ENCODE assay signal across 8 cellular contexts in genomic region chr1:35568975-35569395, GRCh38. TPM values are rescaled to one million over a fixed set of nuclear protein-coding genes. Genes with fewer than 3 reads are reported as not detected.
DNase-seq lines count a peak whose midpoint lies in the region; ATAC-seq and TF ChIP-seq lines count a peak whose summit lies in the region.

No MANE protein-coding gene starts in this region.

- peaks cover 9% of the 10 kb centered on the region for H3K27me3 Mint-ChIP-seq in MCF 10A (ENCODE audit: insufficient read depth, unreplicated experiment)
- no peaks in the 10 kb centered on the region for H3K27me3 Mint-ChIP-seq in immature natural killer cell (ENCODE audit: low read depth in 3 of 3)

- H3K27ac Mint-ChIP-seq in MCF 10A (ENCODE audit: low read depth, unreplicated experiment) (no peak overlapping the region), immature natural killer cell (no peak overlapping the region)

- POLR2A ChIA-PET in MCF 10A (lab: Yijun Ruan, JAX), result interaction anchor here (0.8 to 3.0 kb wide), 7 partner anchors 13 to 201 kb away, joined by 3 to 26 read pairs (median 3); partner anchors contain the start of genes CLSPN, KIAA0319L and NCDN

- DNase-seq in activated gamma-delta T cell treated with Interleukin-2 at 50 U/mL for 16 hours, result peak; percentile 62
- DNase-seq in activated gamma-delta T cell (lab: John Stamatoyannopoulos, UW), result no peak
- peak; percentile 39 for DNase-seq in NCI-H2081 treated with DMSO at 0.1 percent for 48 hours (lab: John Stamatoyannopoulos, UW)
- DNase-seq in UCSD-AML1 (lab: John Stamatoyannopoulos, UW; ENCODE audit: unreplicated experiment), result peak; percentile 67
- DNase-seq in MCF 10A (ENCODE audit: unreplicated experiment), result peak; percentile 77
- peak; percentile 59 to 65 (median 64) for DNase-seq in immature natural killer cell
- DNase-seq in stimulated activated CD4-positive, alpha-beta T cell treated with anti-CD3 and anti-CD28 coated beads, Interleukin-12 subunit alpha, Interleukin-12 subunit beta, amount 100 ng/mL, for 4 hours, result peak; percentile 55

- H3K4me3 Mint-ChIP-seq in MCF 10A (ENCODE audit: unreplicated experiment) (no peak overlapping the region), immature natural killer cell (no peak overlapping the region)

- peak; percentile 78 for TF ChIP-seq CTCF in MCF 10A (IDR thresholded peaks at IDR 0.05; ENCODE audit: unreplicated experiment)

- H3K36me3 Mint-ChIP-seq in MCF 10A (ENCODE audit: insufficient read depth, unreplicated experiment) (peaks cover 6% of the 10 kb centered on the region), immature natural killer cell (peaks cover 0 to 13% (median 13%) of the 10 kb centered on the region in 3 donors)

- H3K9me3 Mint-ChIP-seq in MCF 10A (ENCODE audit: unreplicated experiment) (no peaks in the 10 kb centered on the region), immature natural killer cell (no peaks in the 10 kb centered on the region)

- intact Hi-C loops in MCF 10A (cut with micrococcal nuclease), result loop anchor here (1.0 to 5.0 kb wide), 4 partner anchors 73 to 205 kb away; partner anchors contain the start of gene PSMB2

- BruUV-seq in MCF 10A (replicated peaks; lab: Mats Ljungman, UMichigan), result no TSS peak

- no peak for ATAC-seq in HG03571 (IDR thresholded peaks at IDR 0.05; ENCODE audit: unreplicated experiment)

- H3K4me1 Mint-ChIP-seq in MCF 10A (ENCODE audit: insufficient read depth, unreplicated experiment), result peaks cover 27% of the 10 kb centered on the region
- H3K4me1 Mint-ChIP-seq in immature natural killer cell, result peaks cover 22 to 35% of the 10 kb centered on the region in 2 donors

- CTCF ChIA-PET in MCF 10A (lab: Yijun Ruan, JAX), result interaction anchor here (0.6 to 9.2 kb wide), 38 partner anchors 11 to 1409 kb away, joined by 3 to 177 read pairs (median 4); partner anchors contain the start of genes C1orf216, CLSPN and KIAA0319L

RNA-seq across cellular contexts. Expression of gene TFAP2E, which starts 4.1 kb away (rescaled TPM):
- 0.30 and 0.47 TPM in 2 replicates for total RNA-seq in MCF 10A (2022)
- 1 to 10 TPM in 2 of 3 donors, not detected in 1; 1.3 to 1.8 TPM for polyA plus RNA-seq in immature natural killer cell

RNA-seq across cellular contexts. Expression of gene NCDN, which starts 11.4 kb away (rescaled TPM):
- total RNA-seq in MCF 10A (2022), result 31.4 and 31.5 TPM in 2 replicates
- polyA plus RNA-seq in immature natural killer cell, result 1 to 10 TPM; 4.1 to 8.9 (median 4.9) TPM

RNA-seq across cellular contexts. Expression of gene KIAA0319L, which starts 11.8 kb away (rescaled TPM):
- total RNA-seq in MCF 10A (2022), result 50.7 and 56.8 TPM in 2 replicates
- polyA plus RNA-seq in immature natural killer cell, result 10 to 100 TPM; 11.1 to 31.8 (median 19.1) TPM
